Comparison of ENCODE assay signal across 26 cellular contexts in the genomic region with DNA sequence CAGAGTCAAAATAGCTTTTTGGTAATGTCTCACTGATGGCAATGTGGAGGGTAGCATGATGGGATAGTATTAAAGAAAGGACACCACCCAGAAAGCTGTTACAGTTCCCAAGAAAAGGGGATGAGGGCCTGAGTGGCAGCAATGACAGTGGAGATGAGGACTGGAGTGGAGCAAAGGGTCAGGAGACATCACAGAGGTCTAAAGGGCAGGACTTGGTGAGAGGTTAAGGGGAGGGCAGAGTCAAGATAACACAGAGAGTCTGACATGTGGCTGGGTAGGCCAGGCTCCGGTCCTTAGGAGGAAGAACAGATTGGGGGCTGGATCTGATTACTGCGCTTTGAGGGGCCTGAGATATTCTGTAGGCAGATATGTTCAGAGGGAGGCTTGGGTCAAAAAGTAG. TPM values are rescaled to one million over a fixed set of nuclear protein-coding genes. Genes with fewer than 3 reads are reported as not detected.
DNase-seq lines count a peak whose midpoint lies in the region; ATAC-seq and TF ChIP-seq lines count a peak whose summit lies in the region.
"Had no signal": no experiment of that assay in that cellular context is flagged by ENCODE, and none has a peak within 500 bp of the region (broad histone marks: within the 10 kb centered on the region; RNA-seq: fewer than 3 reads in every experiment).

No MANE protein-coding gene starts in this region.

- no peaks in the 10 kb centered on the region for H3K36me3 Mint-ChIP-seq in chondrocyte (ENCODE audit: low read depth)
- H3K36me3 Mint-ChIP-seq in nephron progenitor cell (ENCODE audit: low read depth) = no peaks in the 10 kb centered on the region
- H3K36me3 Mint-ChIP-seq: brain had no signal

- H3K27ac Mint-ChIP-seq in chondrocyte (ENCODE audit: unreplicated experiment) = peak overlapping the region; percentile 3
- H3K27ac Mint-ChIP-seq in nephron progenitor cell = peak overlapping the region; percentile 20
- H3K27ac Mint-ChIP-seq: activated B cell treated with CpG ODN at 0.5 μM for 24 hours; activated CD8-positive, alpha-beta T cell treated with anti-CD3 and anti-CD28 coated beads for 36 hours; stimulated activated naive CD8-positive, alpha-beta T cell treated with anti-CD3 and anti-CD28 coated beads, Interleukin-15, Interleukin-2, amounts not matched to agents 100 ng/mL and 50 ng/mL, for 24 hours had no signal

- no peak for DNase-seq in PC-3
- no peak for DNase-seq in chondrocyte (ENCODE audit: low spot score)
- no peak for DNase-seq in nephron progenitor cell
- DNase-seq in stimulated activated naive CD8-positive, alpha-beta T cell treated with anti-CD3 and anti-CD28 coated beads, Interleukin-15, Interleukin-2, amounts not matched to agents 100 U/mL and 50 U/mL, for 24 hours = no peak
- DNase-seq in stimulated activated CD4-positive, alpha-beta T cell treated with anti-CD3 and anti-CD28 coated beads, Interleukin-4, amount 100 ng/mL, for 4 hours = no peak
- DNase-seq in activated CD4-positive, alpha-beta T cell treated with anti-CD3 and anti-CD28 coated beads for 1 hour = no peak
- DNase-seq: activated B cell treated with CpG ODN at 0.5 μM for 24 hours; activated CD8-positive, alpha-beta T cell treated with anti-CD3 and anti-CD28 coated beads for 36 hours; activated gamma-delta T cell; activated T-cell treated with anti-CD3 and anti-CD28 coated beads for 4 hours; effector memory CD4-positive, alpha-beta T cell; left cardiac atrium; MM.1S; NCI-H1417 treated with DMSO at 0.1 percent for 48 hours; NCI-H510A; stimulated activated CD4-positive, alpha-beta T cell treated with anti-CD3 and anti-CD28 coated beads, Interleukin-4, amount 100 ng/mL, for 24 hours; upper lobe of left lung had no signal

- H3K9me2 ChIP-seq in PC-3 (replicated peaks; ENCODE audit: low read length) = no peaks in the 10 kb centered on the region

- no peaks in the 10 kb centered on the region for H4K20me1 ChIP-seq in PC-3 (ENCODE audit: low read length)
- H4K20me1 ChIP-seq: BLaER1 treated with 17β-estradiol and CSF1 and Interleukin-3, amounts not matched to agents 10 nM and 100 nM had no signal

- no peak overlapping the region for H2AFZ ChIP-seq in ACC112 (ENCODE audit: low read length, unreplicated experiment)
- H2AFZ ChIP-seq in PC-3 (ENCODE audit: low read length) = no peak overlapping the region
- H2AFZ ChIP-seq: GM23248 had no signal

- H3K4me1 ChIP-seq in ACC112 (ENCODE audit: control insufficient read depth, insufficient read depth, low read length, unreplicated experiment) (peaks cover 18% of the 10 kb centered on the region), PC-3 (ENCODE audit: insufficient read depth, low read length) (peaks cover 32% of the 10 kb centered on the region)

- H3K4me3 ChIP-seq in ACC112 (ENCODE audit: low read depth, low read length) (no peak overlapping the region), PC-3 (ENCODE audit: low read length) (no peak overlapping the region)
- H3K4me3 ChIP-seq: BLaER1 treated with 17β-estradiol and CSF1 and Interleukin-3, amounts not matched to agents 10 nM and 100 nM; GM23248; SK-N-MC; upper lobe of left lung had no signal

- TF ChIP-seq CTCF in PC-3 (conservative IDR thresholded peaks at IDR 0.05; ENCODE audit: low read depth, low read length) (no peak), chondrocyte (IDR thresholded peaks at IDR 0.05) (no peak), nephron progenitor cell (IDR thresholded peaks at IDR 0.05) (no peak)

- TSS peak; percentile 93 for BruUV-seq in PC-3 (replicated peaks; lab: Mats Ljungman, UMichigan)

- H3K9ac ChIP-seq in PC-3 (ENCODE audit: low read length) = peak overlapping the region; percentile 77
- H3K9ac ChIP-seq: BLaER1 treated with 17β-estradiol and CSF1 and Interleukin-3, amounts not matched to agents 10 nM and 100 nM; GM23248 had no signal

- peak overlapping the region; percentile 61 for H3K4me2 ChIP-seq in PC-3 (ENCODE audit: low read length)

- H3K27me3 ChIP-seq in ACC112 (ENCODE audit: insufficient read depth, low read length) = peaks cover 6% of the 10 kb centered on the region; the same call in 1 of the 2 replicates
- no peaks in the 10 kb centered on the region for H3K27me3 ChIP-seq in PC-3 (ENCODE audit: low read length)
- H3K27me3 ChIP-seq: BLaER1 treated with 17β-estradiol and CSF1 and Interleukin-3, amounts not matched to agents 10 nM and 100 nM; upper lobe of left lung had no signal

- no peaks in the 10 kb centered on the region for H3K79me2 ChIP-seq in ACC112 (ENCODE audit: control insufficient read depth, insufficient read depth, low read length, unreplicated experiment)
- H3K79me2 ChIP-seq in PC-3 (ENCODE audit: low read length) = no peaks in the 10 kb centered on the region

- H3K4me3 Mint-ChIP-seq in chondrocyte (ENCODE audit: unreplicated experiment) (no peak overlapping the region), nephron progenitor cell (no peak overlapping the region)
- H3K4me3 Mint-ChIP-seq: activated B cell treated with CpG ODN at 0.5 μM for 24 hours; activated CD8-positive, alpha-beta T cell treated with anti-CD3 and anti-CD28 coated beads for 36 hours; brain; nephron; stimulated activated naive CD8-positive, alpha-beta T cell treated with anti-CD3 and anti-CD28 coated beads, Interleukin-15, Interleukin-2, amounts not matched to agents 100 ng/mL and 50 ng/mL, for 24 hours had no signal

- no peaks in the 10 kb centered on the region for H3K9me3 ChIP-seq in PC-3 (ENCODE audit: low read length)
- H3K9me3 ChIP-seq: BLaER1 treated with 17β-estradiol and CSF1 and Interleukin-3, amounts not matched to agents 10 nM and 100 nM; upper lobe of left lung had no signal

- H3K36me3 ChIP-seq in ACC112 (ENCODE audit: insufficient read depth, low read length) (no peaks in the 10 kb centered on the region), PC-3 (ENCODE audit: low read depth, low read length) (no peaks in the 10 kb centered on the region)
- H3K36me3 ChIP-seq: BLaER1 treated with 17β-estradiol and CSF1 and Interleukin-3, amounts not matched to agents 10 nM and 100 nM; upper lobe of left lung had no signal

- H3K9me3 Mint-ChIP-seq in chondrocyte (ENCODE audit: low read depth) (no peaks in the 10 kb centered on the region), nephron progenitor cell (peaks cover 4% of the 10 kb centered on the region)
- H3K9me3 Mint-ChIP-seq: activated B cell treated with CpG ODN at 0.5 μM for 24 hours; activated CD8-positive, alpha-beta T cell treated with anti-CD3 and anti-CD28 coated beads for 36 hours; nephron; stimulated activated naive CD8-positive, alpha-beta T cell treated with anti-CD3 and anti-CD28 coated beads, Interleukin-15, Interleukin-2, amounts not matched to agents 100 ng/mL and 50 ng/mL, for 24 hours had no signal

- H3K4me1 Mint-ChIP-seq in chondrocyte (ENCODE audit: low read depth) (peaks cover 16% of the 10 kb centered on the region), nephron progenitor cell (peaks cover 15% of the 10 kb centered on the region)
- H3K4me1 Mint-ChIP-seq: activated B cell treated with CpG ODN at 0.5 μM for 24 hours, brain, nephron had no signal

- H3K27me3 Mint-ChIP-seq in chondrocyte (ENCODE audit: low read depth) = no peaks in the 10 kb centered on the region
- H3K27me3 Mint-ChIP-seq in nephron progenitor cell (ENCODE audit: low read depth, poor library complexity) = peaks cover 15% of the 10 kb centered on the region
- H3K27me3 Mint-ChIP-seq: activated CD8-positive, alpha-beta T cell treated with anti-CD3 and anti-CD28 coated beads for 36 hours had no signal

- CTCF ChIA-PET in PC-3 (lab: Charles Lee) = no interaction called here

- intact Hi-C loops in PC-3 (cut with micrococcal nuclease) = loop anchor here (1.0 kb wide), 2 partner anchors 10 to 29 kb away; no protein-coding TSS in a partner anchor

- no peaks in the 10 kb centered on the region for H3F3A ChIP-seq in PC-3 (ENCODE audit: low read length, unreplicated experiment)

- H3K27ac ChIP-seq in ACC112 (ENCODE audit: low read depth, low read length) = peak overlapping the region; percentile 30; the same call in 1 of the 2 replicates
- peak overlapping the region; percentile 95 for H3K27ac ChIP-seq in PC-3 (ENCODE audit: low read length)
- H3K27ac ChIP-seq: BLaER1 treated with 17β-estradiol and CSF1 and Interleukin-3, amounts not matched to agents 10 nM and 100 nM; GM23248; SK-N-MC; upper lobe of left lung had no signal

- POLR2A ChIA-PET in PC-3 (lab: Charles Lee; ENCODE audit: unreplicated experiment) = interaction anchor here (1.1 kb wide), 1 partner anchor 20 kb away, joined by 4 read pairs; a partner anchor contains a TSS

- no peak for ATAC-seq in PC-3
- ATAC-seq in stimulated activated naive CD8-positive, alpha-beta T cell treated with anti-CD3 and anti-CD28 coated beads, Interleukin-15, Interleukin-2, amounts not matched to agents 100 U/mL and 50 U/mL, for 24 hours = no peak
- ATAC-seq in HG03521 (IDR thresholded peaks at IDR 0.05; ENCODE audit: unreplicated experiment) = no peak
- ATAC-seq: activated CD8-positive, alpha-beta T cell treated with anti-CD3 and anti-CD28 coated beads for 36 hours; left cardiac atrium had no signal

RNA-seq across cellular contexts. Expression of a gene that starts 19.3 kb away (rescaled TPM):
- total RNA-seq in PC-3 (2014; rRNA removed) (399 and 460 TPM in 2 replicates), chondrocyte (0.10 to 0.40 TPM (median 0.36 TPM) in 3 replicates)
- total RNA-seq: GM23248, RPMI7951 had no signal

RNA-seq across cellular contexts. Expression of a gene that starts 47.3 kb away (rescaled TPM):
- 64.7 and 74.8 TPM in 2 replicates for total RNA-seq in PC-3 (2014; rRNA removed)
- 42.1 to 50.6 TPM (median 42.1 TPM) in 3 replicates for total RNA-seq in chondrocyte

Comparison
In these comparisons a context has a peak if more than half of its experiments do, and no peak if none do; other contexts are left out.
1. RNA of a gene that starts 19.3 kb away (total RNA-seq): 399 to 460 TPM in PC-3; 0.10 to 0.40 TPM in chondrocyte; every median in the first group is over 100 times any median in the second.